Comparison of ENCODE assay signal across 8 cellular contexts in the genomic region with DNA sequence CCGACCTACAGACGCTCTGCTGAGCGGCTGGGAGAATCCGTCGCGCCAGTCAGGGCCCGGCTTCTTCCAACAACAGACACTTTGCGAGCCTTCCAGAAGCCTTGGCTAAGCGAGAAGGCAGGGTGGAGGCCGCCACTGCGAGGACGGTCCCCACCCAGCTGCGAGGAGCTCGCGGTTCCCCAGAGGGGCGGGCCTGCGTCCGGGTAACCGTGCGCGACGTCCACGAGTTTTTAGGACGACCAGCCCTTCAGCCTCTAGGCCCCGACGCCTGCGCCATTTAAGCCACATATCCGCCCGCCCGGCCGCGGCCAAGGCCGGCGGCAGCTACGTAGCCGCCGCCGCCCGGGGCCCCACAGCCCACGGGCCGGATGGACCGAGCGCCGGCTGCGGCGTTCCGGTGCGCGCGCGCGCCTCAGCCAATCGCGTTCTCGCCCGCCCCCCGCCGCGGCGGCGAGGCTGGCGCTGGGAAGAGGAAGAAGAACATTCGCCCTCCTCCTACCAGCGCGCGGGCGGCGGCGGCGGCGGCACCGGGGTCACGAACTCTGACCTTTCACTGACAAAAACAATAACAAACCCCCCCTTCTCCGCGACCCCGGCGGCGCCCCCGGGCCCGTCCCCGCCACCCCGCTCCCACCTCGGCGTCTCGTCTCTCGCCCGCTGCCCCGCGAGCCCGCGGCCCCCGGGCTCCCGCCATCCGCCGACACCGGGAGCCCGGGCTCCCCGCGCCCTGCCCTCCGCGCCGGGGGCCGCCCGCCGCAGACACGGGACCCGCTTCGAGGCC. TPM values are rescaled to one million over a fixed set of nuclear protein-coding genes. Genes with fewer than 3 reads are reported as not detected.
A peak's percentile ranks its signal among the peaks of the same experiment; 100 is the strongest.
DNase-seq lines count a peak whose midpoint lies in the region; ATAC-seq and TF ChIP-seq lines count a peak whose summit lies in the region.

Gene NR2C2 (plus strand): TSS at position 479 of the 781 bp plus-strand sequence. CDS start 56,332 bp downstream, outside the sequence.

- in situ Hi-C loops in GM18951 (cut with MboI; ENCODE audit: low sequenced_read_pairs, unreplicated experiment): no loop called here

- no peak for DNase-seq in AG04450 (ENCODE audit: low read depth, low spot score)
- peak; percentile 66 for DNase-seq in NCI-H510A (lab: John Stamatoyannopoulos, UW)
- DNase-seq in activated CD4-positive, alpha-beta T cell treated with anti-CD3 and anti-CD28 coated beads for 36 hours: peak; percentile 94
- peak; percentile 78 for DNase-seq in choroid plexus epithelial cell (ENCODE audit: low read depth)
- DNase-seq in stimulated activated CD4-positive, alpha-beta T cell treated with anti-CD3 and anti-CD28 coated beads, Interleukin-1b, Interleukin-23, amount 100 ng/mL, for 24 hours (ENCODE audit: low read depth in 4 of 4, low spot score in 1 of 4): peak; percentile 62 to 81 (median 76)

- peaks cover 44% of the 10 kb centered on the region for H3K4me1 Mint-ChIP-seq in activated CD4-positive, alpha-beta T cell treated with anti-CD3 and anti-CD28 coated beads for 36 hours

- H3K27ac ChIP-seq in AG04450 (ENCODE audit: low read depth, low read length) (peak within 1 kb of the TSS; percentile 100), layer of hippocampus (ENCODE audit: low read depth, low read length) (peak within 1 kb of the TSS; percentile 100)

- H3K27me3 ChIP-seq in AG04450 (ENCODE audit: control insufficient read depth, insufficient read depth, low read length): no peaks in the 10 kb centered on the region
- H3K27me3 ChIP-seq in layer of hippocampus (ENCODE audit: control insufficient read depth, insufficient read depth, low read length): no peaks in the 10 kb centered on the region

- peaks cover 2% of the 10 kb centered on the region; the same call in 1 of the 2 replicates for H3K9me3 ChIP-seq in AG04450 (ENCODE audit: control insufficient read depth, insufficient read depth, low read length)

- intact Hi-C loops in activated CD4-positive, alpha-beta T cell treated with anti-CD3 and anti-CD28 coated beads for 36 hours (cut with DNase I, micrococcal nuclease): loop anchor here (1.0 to 5.0 kb wide), 6 partner anchors 118 to 1320 kb away; partner anchors contain the start of genes CCDC174 (in 2 of the 2), CHCHD4 (in 1 of the 2), LSM3 (in 1 of the 2) and MRPS25 (in 1 of the 2)

- peaks cover 40% of the 10 kb centered on the region for H3K36me3 Mint-ChIP-seq in activated CD4-positive, alpha-beta T cell treated with anti-CD3 and anti-CD28 coated beads for 36 hours (ENCODE audit: low read depth)

- H3K27me3 Mint-ChIP-seq in activated CD4-positive, alpha-beta T cell treated with anti-CD3 and anti-CD28 coated beads for 36 hours: no peaks in the 10 kb centered on the region

- TF ChIP-seq POLR2A in GM18951 (IDR thresholded peaks at IDR 0.05; ENCODE audit: extremely low read depth, insufficient read depth, insufficient read length): peak; percentile 91

- ATAC-seq in HG03159 (IDR thresholded peaks at IDR 0.05; ENCODE audit: unreplicated experiment): peak; percentile 50
- ATAC-seq in activated CD4-positive, alpha-beta T cell treated with anti-CD3 and anti-CD28 coated beads for 36 hours: peak; percentile 70

- H3K9me3 Mint-ChIP-seq in activated CD4-positive, alpha-beta T cell treated with anti-CD3 and anti-CD28 coated beads for 36 hours (ENCODE audit: low read depth): no peaks in the 10 kb centered on the region

- peak within 1 kb of the TSS; percentile 91 for H3K4me3 Mint-ChIP-seq in activated CD4-positive, alpha-beta T cell treated with anti-CD3 and anti-CD28 coated beads for 36 hours

- no peak for TF ChIP-seq CTCF in AG04450 (IDR thresholded peaks at IDR 0.05; ENCODE audit: low read depth, low read length)
- no peak for TF ChIP-seq CTCF in choroid plexus epithelial cell (conservative IDR thresholded peaks at IDR 0.05; ENCODE audit: low read depth, low read length)

- CTCF ChIA-PET in AG04450 (lab: Charles Lee): interaction anchor here (0.6 to 2.6 kb wide), 4 partner anchors 8 to 275 kb away, joined by 3 to 10 read pairs (median 5); no protein-coding TSS in a partner anchor
- CTCF ChIA-PET in activated CD4-positive, alpha-beta T cell treated with anti-CD3 and anti-CD28 coated beads for 36 hours (lab: Charles Lee): interaction anchor here (0.6 to 1.6 kb wide), 3 partner anchors 10 to 26 kb away, joined by 3 to 7 read pairs (median 4); no protein-coding TSS in a partner anchor

- peak within 1 kb of the TSS; percentile 87 for H3K4me3 ChIP-seq in AG04450 (ENCODE audit: low read depth, low read length)
- H3K4me3 ChIP-seq in choroid plexus epithelial cell (ENCODE audit: low read depth, low read length): peak within 1 kb of the TSS; percentile 94

- peak within 1 kb of the TSS; percentile 98 for H3K27ac Mint-ChIP-seq in activated CD4-positive, alpha-beta T cell treated with anti-CD3 and anti-CD28 coated beads for 36 hours

- POLR2A ChIA-PET in AG04450 (lab: Yijun Ruan, JAX): interaction anchor here (1.0 kb wide), 1 partner anchor 60 kb away, joined by 4 read pairs; no protein-coding TSS in a partner anchor
- POLR2A ChIA-PET in activated CD4-positive, alpha-beta T cell treated with anti-CD3 and anti-CD28 coated beads for 36 hours (lab: Charles Lee): interaction anchor here (0.6 to 1.2 kb wide), 5 partner anchors 10 to 769 kb away, joined by 3 to 5 read pairs (median 3); partner anchors contain the start of genes LSM3 and XPC

RNA-seq across cellular contexts. Expression of gene NR2C2, which starts in this region (rescaled TPM):
- 16.1 and 17.0 TPM in 2 replicates for polyA plus RNA-seq in AG04450 (2011; rRNA removed)
- polyA minus RNA-seq in AG04450 (2011; rRNA and poly(A)+ RNA removed): 33.3 and 42.5 TPM in 2 replicates
- total RNA-seq in activated CD4-positive, alpha-beta T cell treated with anti-CD3 and anti-CD28 coated beads for 36 hours: 10 to 100 TPM; 46.8 to 52.8 TPM
